15 cellular contexts compared by ENCODE assay signal in the genomic region with DNA sequence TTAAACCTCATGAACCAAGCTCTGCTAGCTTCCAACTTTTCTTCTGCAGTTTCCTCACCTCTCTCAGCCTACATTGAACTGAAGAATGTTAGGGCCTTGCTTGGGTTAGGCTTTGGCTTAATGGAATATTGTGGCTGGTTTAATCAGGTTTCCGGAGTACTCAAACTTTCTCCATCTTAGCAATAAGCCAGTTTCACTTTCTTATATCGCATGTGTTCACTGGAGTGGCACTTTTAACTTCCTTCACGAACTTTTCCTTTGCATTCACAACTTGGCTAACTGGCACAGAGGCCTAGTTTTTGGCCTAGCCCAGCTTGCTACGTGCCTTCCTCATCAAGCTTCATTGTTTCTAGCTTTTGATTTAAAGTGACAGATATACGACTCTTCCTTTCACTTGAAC.
"Had no signal": no experiment of that assay in that cellular context is flagged by ENCODE, and none has a peak within 500 bp of the region (broad histone marks: within the 10 kb centered on the region; RNA-seq: fewer than 3 reads in every experiment).

No MANE protein-coding gene starts in this region.

- H3K4me1 Mint-ChIP-seq: activated naive CD4-positive, alpha-beta T cell treated with anti-CD3 and anti-CD28 coated beads, Interleukin-2, amount 10 ng/mL, durations not matched to agents 7 days and 5 days had no signal

- DNase-seq: activated CD4-positive, alpha-beta T cell treated with anti-CD3 and anti-CD28 coated beads, Interleukin-2, amount 50 U/mL, for 1 hour; activated naive CD4-positive, alpha-beta T cell treated with anti-CD3 and anti-CD28 coated beads, Interleukin-2, amount 10 ng/mL, durations not matched to agents 7 days and 5 days; activated T-cell treated with anti-CD3 and anti-CD28 coated beads for 4 hours; amniotic stem cell; body of pancreas; central memory CD4-positive, alpha-beta T cell; effector CD4-positive, alpha-beta T cell; kidney; pancreas; stimulated activated CD4-positive, alpha-beta T cell treated with anti-CD3 and anti-CD28 coated beads, Interleukin-4, amount 100 ng/mL, for 4 hours; thyroid gland had no signal

- H3K9me3 Mint-ChIP-seq: activated naive CD4-positive, alpha-beta T cell treated with anti-CD3 and anti-CD28 coated beads, Interleukin-2, amount 10 ng/mL, durations not matched to agents 7 days and 5 days; activated T-helper 2 cell treated with anti-CD3 and anti-CD28 coated beads, Interferon-gamma antibody, Interleukin-2, Interleukin-4, amounts not matched to agents 10 μg/mL and 5 μg/mL and 100 μg/mL, durations not matched to agents 14 hours and 24 hours and 36 hours had no signal

- H3K4me3 Mint-ChIP-seq: activated naive CD4-positive, alpha-beta T cell treated with anti-CD3 and anti-CD28 coated beads, Interleukin-2, amount 10 ng/mL, durations not matched to agents 7 days and 5 days; neural progenitor cell had no signal

- H3K27ac Mint-ChIP-seq: activated naive CD4-positive, alpha-beta T cell treated with anti-CD3 and anti-CD28 coated beads, Interleukin-2, amount 10 ng/mL, durations not matched to agents 7 days and 5 days; activated T-helper 2 cell treated with anti-CD3 and anti-CD28 coated beads, Interferon-gamma antibody, Interleukin-2, Interleukin-4, amounts not matched to agents 10 μg/mL and 5 μg/mL and 100 μg/mL, durations not matched to agents 14 hours and 24 hours and 36 hours; neural progenitor cell had no signal

- H3K4me3 ChIP-seq: body of pancreas, coronary artery, neural progenitor cell, pancreas, thyroid gland, vagina had no signal

- H3K27me3 Mint-ChIP-seq: activated naive CD4-positive, alpha-beta T cell treated with anti-CD3 and anti-CD28 coated beads, Interleukin-2, amount 10 ng/mL, durations not matched to agents 7 days and 5 days had no signal

- ATAC-seq: body of pancreas, pancreas had no signal

- H3K36me3 Mint-ChIP-seq: activated naive CD4-positive, alpha-beta T cell treated with anti-CD3 and anti-CD28 coated beads, Interleukin-2, amount 10 ng/mL, durations not matched to agents 7 days and 5 days; neural progenitor cell had no signal
